In genomic region chr5:32298056-32298420, GRCh38 we compare ENCODE assay signal across 10 cellular contexts. TPM values are rescaled to one million over a fixed set of nuclear protein-coding genes. Genes with fewer than 3 reads are reported as not detected.
DNase-seq lines count a peak whose midpoint lies in the region; ATAC-seq, FAIRE-seq and TF ChIP-seq lines count a peak whose summit lies in the region.
"Had no signal": no experiment of that assay in that cellular context is flagged by ENCODE, and none has a peak within 500 bp of the region (broad histone marks: within the 10 kb centered on the region; RNA-seq: fewer than 3 reads in every experiment).

No MANE protein-coding gene starts in this region.

- no peak for FAIRE-seq in pancreas (lab: Jason Lieb, UNC)
- FAIRE-seq: islet of Langerhans had no signal

- H3K27me3 ChIP-seq in pancreas: no peaks in the 10 kb centered on the region

- DNase-seq in activated T-cell treated with anti-CD3 and anti-CD28 coated beads, Interleukin-2, amount 50 U/mL, for 48 hours: peak; percentile 34 to 53
- no peak for DNase-seq in osteocyte (ENCODE audit: extremely low spot score, unreplicated experiment)
- no peak for DNase-seq in pancreas
- no peak for DNase-seq in epidermal melanocyte (ENCODE audit: insufficient read length, low spot score)
- DNase-seq in NCI-H226: no peak
- no peak for DNase-seq in NCI-H345 (lab: John Stamatoyannopoulos, UW)
- DNase-seq: activated CD4-positive, alpha-beta T cell treated with anti-CD3 and anti-CD28 coated beads, Interleukin-2, amount 50 U/mL, for 4 hours had no signal

- 84 to 85% methylated on average over 5 of the region's 5 CpGs for WGBS in pancreas, 2 donors

- H3K27ac ChIP-seq in pancreas: peak overlapping the region in 1 of 4 donors; percentile 14

- no peak overlapping the region for H3K4me3 Mint-ChIP-seq in osteocyte (ENCODE audit: unreplicated experiment)

- peaks cover 22 to 46% (median 26%) of the 10 kb centered on the region in 3 donors for H3K4me1 ChIP-seq in pancreas

- peaks cover 13% of the 10 kb centered on the region for H3K36me3 Mint-ChIP-seq in osteocyte (ENCODE audit: unreplicated experiment)

- intact Hi-C loops in pancreas (cut with DNase I): no loop called here

- no peaks in the 10 kb centered on the region for H3K27me3 Mint-ChIP-seq in osteocyte (ENCODE audit: unreplicated experiment)

- ATAC-seq in GM18909 (IDR thresholded peaks at IDR 0.05; ENCODE audit: poor library complexity, unreplicated experiment) (peak; percentile 74), HG02938 (IDR thresholded peaks at IDR 0.05; ENCODE audit: unreplicated experiment) (peak; percentile 56), pancreas (no peak)

- TF ChIP-seq CTCF in osteocyte (IDR thresholded peaks at IDR 0.05) (no peak), pancreas (IDR thresholded peaks at IDR 0.05) (no peak)

- H3K9me3 ChIP-seq in pancreas: no peaks in the 10 kb centered on the region

- H3K9me3 Mint-ChIP-seq in osteocyte (ENCODE audit: unreplicated experiment): no peaks in the 10 kb centered on the region

- H3K4me1 Mint-ChIP-seq in osteocyte (ENCODE audit: unreplicated experiment): peaks cover 23% of the 10 kb centered on the region

- H3K4me3 ChIP-seq in pancreas: no peak overlapping the region

- H3K27ac Mint-ChIP-seq in osteocyte (ENCODE audit: unreplicated experiment): peak overlapping the region; percentile 16

- peaks cover 0 to under 1% (median 0%) of the 10 kb centered on the region in 3 donors for H3K36me3 ChIP-seq in pancreas

RNA-seq across cellular contexts. Expression of gene MTMR12, which starts 14.7 kb away (rescaled TPM):
- total RNA-seq in osteocyte (19.6 and 23.4 TPM in 2 replicates), pancreas (10 to 100 TPM; 20.3 to 32.3 (median 22.1) TPM)
- 10 to 100 TPM in 1 of 2 donors, 1 to 10 TPM in 1; 9.7 to 16.2 TPM for polyA plus RNA-seq in pancreas

Comparison
In these comparisons a context has a peak if more than half of its experiments do, and no peak if none do; other contexts are left out.
1. ATAC-seq: peak in GM18909 (single experiment) and HG02938 (single experiment); none in pancreas (0 of 4).
2. DNase-seq: peak in activated T-cell treated with anti-CD3 and anti-CD28 coated beads, Interleukin-2, amount 50 U/mL, for 48 hours (2 of 2); none in osteocyte (single experiment), pancreas (0 of 6), epidermal melanocyte (single experiment), NCI-H226 (single experiment) and NCI-H345 (single experiment).